Comparison of ENCODE assay signal across 8 cellular contexts in genomic region chr2:58240595-58240937, GRCh38. TPM values are rescaled to one million over a fixed set of nuclear protein-coding genes. Genes with fewer than 3 reads are reported as not detected.
DNase-seq lines count a peak whose midpoint lies in the region; ATAC-seq and TF ChIP-seq lines count a peak whose summit lies in the region.

No MANE protein-coding gene starts in this region.

- H3K27me3 ChIP-seq in rectal smooth muscle tissue (ENCODE audit: control insufficient read depth, insufficient read depth, low read length): no peaks in the 10 kb centered on the region

- peaks cover 9% of the 10 kb centered on the region for H3K4me1 Mint-ChIP-seq in glutamatergic neuron (ENCODE audit: low read depth, unreplicated experiment)

- no peaks in the 10 kb centered on the region for H3K36me3 ChIP-seq in rectal smooth muscle tissue (ENCODE audit: control insufficient read depth, insufficient read depth, low read length)

- H3K27ac ChIP-seq in VCaP (peak overlapping the region; percentile 91), rectal smooth muscle tissue (ENCODE audit: low read depth, low read length) (no peak overlapping the region)

- H3K9me3 Mint-ChIP-seq in glutamatergic neuron (ENCODE audit: unreplicated experiment): no peaks in the 10 kb centered on the region

- H3K4me3 Mint-ChIP-seq in glutamatergic neuron (ENCODE audit: unreplicated experiment): peak overlapping the region; percentile 95

- H3K4me3 ChIP-seq in rectal smooth muscle tissue (ENCODE audit: low read length): peak overlapping the region; percentile 93

- DNase-seq in DMS153 treated with DMSO at 0.1 percent for 48 hours (lab: John Stamatoyannopoulos, UW; ENCODE audit: unreplicated experiment): peak; percentile 73
- DNase-seq in DMS153 (lab: John Stamatoyannopoulos, UW): no peak
- no peak for DNase-seq in glutamatergic neuron

- no peaks in the 10 kb centered on the region for H3K27me3 Mint-ChIP-seq in glutamatergic neuron (ENCODE audit: unreplicated experiment)

- ATAC-seq in HG03432 (IDR thresholded peaks at IDR 0.05; ENCODE audit: unreplicated experiment): peak; percentile 7
- ATAC-seq in GM21717 (IDR thresholded peaks at IDR 0.05; ENCODE audit: unreplicated experiment): no peak
- ATAC-seq in GM21737 (IDR thresholded peaks at IDR 0.05; ENCODE audit: unreplicated experiment): no peak

- H3K4me1 ChIP-seq in rectal smooth muscle tissue (ENCODE audit: control insufficient read depth, insufficient read depth, low read length): peaks cover 5% of the 10 kb centered on the region

- no peaks in the 10 kb centered on the region for H3K36me3 Mint-ChIP-seq in glutamatergic neuron (ENCODE audit: unreplicated experiment)

- peak overlapping the region; percentile 79 for H3K9ac ChIP-seq in rectal smooth muscle tissue (ENCODE audit: low read length)

- TF ChIP-seq CTCF in VCaP (conservative IDR thresholded peaks at IDR 0.05) (no peak), glutamatergic neuron (IDR thresholded peaks at IDR 0.05; ENCODE audit: partially characterized antibody, unreplicated experiment) (no peak)

- peak overlapping the region; percentile 84 for H3K27ac Mint-ChIP-seq in glutamatergic neuron (ENCODE audit: unreplicated experiment)

RNA-seq across cellular contexts. Expression of gene FANCL, which starts 0.6 kb away (rescaled TPM):
- 16.5 TPM for total RNA-seq in glutamatergic neuron (ENCODE audit: unreplicated experiment)
